In genomic region chr15:81216411-81216810, GRCh38 we compare ENCODE assay signal across 20 cellular contexts. TPM values are rescaled to one million over a fixed set of nuclear protein-coding genes. Genes with fewer than 3 reads are reported as not detected.
DNase-seq lines count a peak whose midpoint lies in the region; ATAC-seq and TF ChIP-seq lines count a peak whose summit lies in the region.
"Had no signal": no experiment of that assay in that cellular context is flagged by ENCODE, and none has a peak within 500 bp of the region (broad histone marks: within the 10 kb centered on the region; RNA-seq: fewer than 3 reads in every experiment).

No MANE protein-coding gene starts in this region.

- H3K4me1 ChIP-seq in neural progenitor cell, result no peaks in the 10 kb centered on the region
- H3K4me1 ChIP-seq: HAP-1 had no signal

- DNase-seq in ELF-1 (ENCODE audit: low read depth, low spot score) (peak; percentile 17), WTC11 (ENCODE audit: low spot score) (peak; percentile 46), iPS DF 19.7 (ENCODE audit: low read depth, low spot score) (peak; percentile 28), neural progenitor cell (ENCODE audit: low spot score) (peak; percentile 31), SIG-M5 (lab: John Stamatoyannopoulos, UW) (no peak), NCI-H2081 (lab: John Stamatoyannopoulos, UW) (no peak)
- DNase-seq: C1 segment of cervical spinal cord; CD8-positive, alpha-beta memory T cell; MM.1S; NCI-H1092 treated with DMSO at 0.1 percent for 48 hours; NCI-H146; NCI-H2081 treated with DMSO at 0.1 percent for 48 hours; NCI-H510A treated with DMSO at 0.1 percent for 48 hours; NCI-H774; OCI-M1; SHP77 treated with DMSO at 0.1 percent for 48 hours had no signal

- H3K4me3 Mint-ChIP-seq in WTC11 (no peak overlapping the region), neural progenitor cell (no peak overlapping the region)
- H3K4me3 Mint-ChIP-seq: CD8-positive, alpha-beta memory T cell had no signal

- H3K4me1 Mint-ChIP-seq in WTC11 (peaks cover 6% of the 10 kb centered on the region), neural progenitor cell (peaks cover 5% of the 10 kb centered on the region)
- H3K4me1 Mint-ChIP-seq: CD8-positive, alpha-beta memory T cell had no signal

- ATAC-seq in WTC11 (peak; percentile 84), HG03457 (IDR thresholded peaks at IDR 0.05; ENCODE audit: unreplicated experiment) (no peak)
- ATAC-seq: SK-N-SH treated with all-trans-retinoic acid at 6 μM for 48 hours had no signal

- no peak overlapping the region for H3K4me2 ChIP-seq in neural progenitor cell

- no peaks in the 10 kb centered on the region for H3K27me3 ChIP-seq in neural progenitor cell

- peaks cover 31% of the 10 kb centered on the region for H3K27me3 Mint-ChIP-seq in WTC11 (ENCODE audit: low read depth)
- H3K27me3 Mint-ChIP-seq in neural progenitor cell (ENCODE audit: insufficient read depth, low read depth), result peaks cover 2% of the 10 kb centered on the region

- H3K36me3 ChIP-seq in neural progenitor cell, result no peaks in the 10 kb centered on the region
- H3K36me3 ChIP-seq: HAP-1 had no signal

- H3K9me3 Mint-ChIP-seq in WTC11 (peaks cover 19% of the 10 kb centered on the region), neural progenitor cell (peaks cover 23% of the 10 kb centered on the region)

- no peaks in the 10 kb centered on the region for H3K9me3 ChIP-seq in neural progenitor cell (ENCODE audit: low read depth)

- CTCF ChIA-PET in WTC11 (lab: Charles Lee), result interaction anchor here (0.9 to 4.6 kb wide), 5 partner anchors 9 to 239 kb away, joined by 3 to 25 read pairs (median 4); no protein-coding TSS in a partner anchor

- H3K36me3 Mint-ChIP-seq in WTC11 (peaks cover 12% of the 10 kb centered on the region; the same call in 1 of the 2 replicates), neural progenitor cell (peaks cover 2% of the 10 kb centered on the region)

- no peaks in the 10 kb centered on the region for H3F3A ChIP-seq in neural progenitor cell (ENCODE audit: low read depth)

- POLR2A ChIA-PET in WTC11 (lab: Charles Lee), result no interaction called here

- no peaks in the 10 kb centered on the region for H4K20me1 ChIP-seq in neural progenitor cell (ENCODE audit: low read depth)

- no peak overlapping the region for H3K27ac Mint-ChIP-seq in WTC11
- H3K27ac Mint-ChIP-seq in neural progenitor cell, result peak overlapping the region; percentile 46
- H3K27ac Mint-ChIP-seq: CD8-positive, alpha-beta memory T cell had no signal

- TF ChIP-seq CTCF in WTC11 (IDR thresholded peaks at IDR 0.05) (no peak), neural progenitor cell (IDR thresholded peaks at IDR 0.05) (no peak)

- peak overlapping the region; percentile 66 for H2AFZ ChIP-seq in neural progenitor cell (replicated peaks)

- no peak overlapping the region for H3K4me3 ChIP-seq in neural progenitor cell
- H3K4me3 ChIP-seq: HAP-1 had no signal

- no peak overlapping the region for H3K9ac ChIP-seq in neural progenitor cell

- no peaks in the 10 kb centered on the region for H3K79me2 ChIP-seq in neural progenitor cell (ENCODE audit: low read depth)

- H3K27ac ChIP-seq in neural progenitor cell, result no peak overlapping the region

TF ChIP-seq in WTC11, 78 proteins besides CTCF, POLR2A, EP300 and RAD21:
- TF ChIP-seq ZSCAN18 (CRISPR knock-in tag; IDR thresholded peaks at IDR 0.05) (0 out of 2 replicates have a peak, but pooled peaks have one; percentile 20), TEAD1 (CRISPR knock-in tag; IDR thresholded peaks at IDR 0.05) (no peak), KAT7 (CRISPR knock-in tag; IDR thresholded peaks at IDR 0.05; ENCODE audit: borderline replicate concordance) (no peak), SP1 (CRISPR knock-in tag; conservative IDR thresholded peaks at IDR 0.05) (no peak), ATF3 (CRISPR knock-in tag; conservative IDR thresholded peaks at IDR 0.05) (no peak), MAX (CRISPR knock-in tag; IDR thresholded peaks at IDR 0.05) (no peak)

RNA-seq across cellular contexts. Expression of gene IL16, which starts 19.7 kb away (rescaled TPM):
- 0.41 to 0.61 TPM (median 0.46 TPM) in 3 replicates for total RNA-seq in WTC11 (2021)
- 0.09 TPM in 1 of 2 replicates, not detected in the other for total RNA-seq in neural progenitor cell (ENCODE audit: low replicate concordance)
- total RNA-seq: LHCN-M2 had no signal

Comparison
In these comparisons a context has a peak if more than half of its experiments do, and no peak if none do; other contexts are left out.
1. DNase-seq: peak in ELF-1 (single experiment), WTC11 (single experiment), iPS DF 19.7 (single experiment) and neural progenitor cell (single experiment); none in SIG-M5 (single experiment) and NCI-H2081 (0 of 2).